1 cellular context compared by ENCODE assay signal in the genomic region with DNA sequence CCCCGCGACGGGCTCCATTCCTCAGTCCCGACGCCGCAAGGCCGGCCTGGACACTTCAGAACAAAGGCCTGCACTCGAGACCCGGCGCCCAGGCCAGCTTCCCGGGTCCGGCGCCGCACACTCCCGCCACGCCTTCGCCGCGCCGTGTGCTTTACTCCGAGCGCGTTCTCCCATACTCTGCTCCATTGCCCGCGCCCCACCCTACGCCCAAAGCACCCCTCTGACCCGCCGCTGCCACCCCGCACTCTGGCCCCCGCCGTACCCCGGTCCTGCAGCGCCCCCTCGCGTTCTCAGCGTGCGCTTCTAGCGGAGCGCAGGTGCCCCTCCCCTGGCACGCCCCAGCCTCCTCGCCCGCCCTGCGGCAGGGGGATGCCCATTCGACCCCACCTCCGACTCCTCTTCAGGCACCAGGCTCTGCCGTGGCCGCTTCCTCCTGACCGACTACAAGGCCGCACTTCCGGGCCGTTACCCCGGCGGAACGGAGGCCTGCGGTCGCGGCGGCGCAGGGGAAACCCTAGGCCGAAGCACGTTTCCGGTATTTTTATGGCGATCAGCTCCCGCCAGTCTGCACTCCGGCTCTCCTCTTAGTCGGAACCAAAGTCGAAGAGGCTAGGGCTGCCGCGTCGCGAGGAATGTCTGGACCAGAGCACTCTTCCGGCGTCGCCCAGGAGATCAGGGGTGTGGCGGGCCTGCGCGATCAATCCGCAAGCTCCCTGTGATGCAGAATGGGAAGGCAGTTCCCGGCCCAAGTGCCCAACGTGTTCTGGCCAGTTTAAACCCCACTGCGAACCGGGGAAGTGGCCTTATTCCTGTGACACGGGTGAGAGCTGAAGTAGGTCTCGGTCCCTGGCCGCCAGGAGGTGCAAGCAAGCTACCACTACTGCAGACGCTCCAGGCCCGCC.
A peak's percentile ranks its signal among the peaks of the same experiment; 100 is the strongest.
TF ChIP-seq lines count a peak whose summit lies in the region.

ZBTB45 (minus strand) TSS at position 456 of the 902 bp plus-strand sequence. CDS start 2,137 bp downstream, outside the sequence.

TF ChIP-seq in K562, 482 proteins besides CTCF, POLR2A, EP300 and RAD21 (continued from another document and continues in another):
- no peak for TF ChIP-seq ZNF277 (CRISPR knock-in tag; IDR thresholded peaks at IDR 0.05; ENCODE audit: borderline replicate concordance)
- no peak for TF ChIP-seq ZNF217 (CRISPR knock-in tag; IDR thresholded peaks at IDR 0.05)
- peak; percentile 94 for TF ChIP-seq ELF2 (CRISPR knock-in tag; IDR thresholded peaks at IDR 0.05)
- TF ChIP-seq EHMT2 (IDR thresholded peaks at IDR 0.05): no peak; the same call in 1 of the 2 replicates
- TF ChIP-seq FOXJ2 (tag; IDR thresholded peaks at IDR 0.05): peak; percentile 73; the same call in 1 of the 2 replicates
- no peak for TF ChIP-seq ZNF79 (CRISPR knock-in tag; IDR thresholded peaks at IDR 0.05; ENCODE audit: low read depth)
- no peak for TF ChIP-seq TCF15 (CRISPR knock-in tag; IDR thresholded peaks at IDR 0.05)
- TF ChIP-seq KDM1A (IDR thresholded peaks at IDR 0.05): peak in 1 of 2 experiments; percentile 38; a peak in 1 of 4 replicates
- no peak for TF ChIP-seq ATF3 (IDR thresholded peaks at IDR 0.05)
- TF ChIP-seq ATF3 (CRISPR knock-in tag; conservative IDR thresholded peaks at IDR 0.05): peak; percentile 49; the same call in 1 of the 2 replicates
- 0 out of 2 replicates have a peak, but pooled peaks have one; percentile 68 for TF ChIP-seq THRB (CRISPR knock-in tag; conservative IDR thresholded peaks at IDR 0.05)
- no peak for TF ChIP-seq FOXA1 (IDR thresholded peaks at IDR 0.05; ENCODE audit: borderline replicate concordance)
- peak; percentile 99 for TF ChIP-seq SMAD4 (CRISPR knock-in tag; conservative IDR thresholded peaks at IDR 0.05)
- peak; percentile 59; the same call in 1 of the 2 replicates for TF ChIP-seq NFRKB (IDR thresholded peaks at IDR 0.05; ENCODE audit: low read depth)
- peak; percentile 85 for TF ChIP-seq KLF13 (tag; IDR thresholded peaks at IDR 0.05; ENCODE audit: borderline replicate concordance, low read depth)
- 0 out of 2 replicates have a peak, but pooled peaks have one; percentile 14 for TF ChIP-seq JUNB (CRISPR knock-in tag; conservative IDR thresholded peaks at IDR 0.05)
- no peak for TF ChIP-seq ZNF324 (CRISPR knock-in tag; IDR thresholded peaks at IDR 0.05)
- no peak for TF ChIP-seq HSF4 (CRISPR knock-in tag; IDR thresholded peaks at IDR 0.05; ENCODE audit: borderline replicate concordance)
- TF ChIP-seq MBD1 (CRISPR knock-in tag; IDR thresholded peaks at IDR 0.05): no peak
- TF ChIP-seq, protein P1, sequence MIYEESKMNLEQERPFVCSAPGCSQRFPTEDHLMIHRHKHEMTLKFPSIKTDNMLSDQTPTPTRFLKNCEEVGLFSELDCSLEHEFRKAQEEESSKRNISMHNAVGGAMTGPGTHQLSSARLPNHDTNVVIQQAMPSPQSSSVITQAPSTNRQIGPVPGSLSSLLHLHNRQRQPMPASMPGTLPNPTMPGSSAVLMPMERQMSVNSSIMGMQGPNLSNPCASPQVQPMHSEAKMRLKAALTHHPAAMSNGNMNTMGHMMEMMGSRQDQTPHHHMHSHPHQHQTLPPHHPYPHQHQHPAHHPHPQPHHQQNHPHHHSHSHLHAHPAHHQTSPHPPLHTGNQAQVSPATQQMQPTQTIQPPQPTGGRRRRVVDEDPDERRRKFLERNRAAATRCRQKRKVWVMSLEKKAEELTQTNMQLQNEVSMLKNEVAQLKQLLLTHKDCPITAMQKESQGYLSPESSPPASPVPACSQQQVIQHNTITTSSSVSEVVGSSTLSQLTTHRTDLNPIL (CRISPR knock-in tag; IDR thresholded peaks at IDR 0.05): no peak
- TF ChIP-seq SETDB1 (IDR thresholded peaks at IDR 0.05; ENCODE audit: low read length): no peak
- no peak for TF ChIP-seq ZNF444 (CRISPR knock-in tag; IDR thresholded peaks at IDR 0.05)
- no peak for TF ChIP-seq ZNF668 (CRISPR knock-in tag; IDR thresholded peaks at IDR 0.05)
- TF ChIP-seq SNRNP70 (optimal IDR thresholded peaks at IDR 0.05; ENCODE audit: low read depth, low read length): no peak
- TF ChIP-seq SMARCE1 (IDR thresholded peaks at IDR 0.05): no peak
- no peak for TF ChIP-seq FOS (IDR thresholded peaks at IDR 0.05; ENCODE audit: extremely low read depth, insufficient read length)
- 0 out of 2 replicates have a peak, but pooled peaks have one; percentile 7 for TF ChIP-seq SMARCA4 (IDR thresholded peaks at IDR 0.05)
- no peak for TF ChIP-seq DACH1 (IDR thresholded peaks at IDR 0.05; ENCODE audit: partially characterized antibody)
- no peak for TF ChIP-seq MAFF (IDR thresholded peaks at IDR 0.05; ENCODE audit: low read length)
- TF ChIP-seq RBBP5 (IDR thresholded peaks at IDR 0.05; ENCODE audit: borderline replicate concordance, insufficient read depth, low read length, poor library complexity, severe bottlenecking): peak; percentile 65
- peak; percentile 100 for TF ChIP-seq GABPB1 (CRISPR knock-in tag; IDR thresholded peaks at IDR 0.05)
- TF ChIP-seq NFYB (IDR thresholded peaks at IDR 0.05; ENCODE audit: extremely low read depth, insufficient read length): no peak
- peak in 1 of 2 experiments; percentile 72; a peak in 2 of 3 replicates for TF ChIP-seq CBX3 (IDR thresholded peaks at IDR 0.05; ENCODE audit: borderline replicate concordance in 1 of 2, low read length in 2 of 2)
- no peak for TF ChIP-seq RBM25 (IDR thresholded peaks at IDR 0.05; ENCODE audit: low read depth, low read length, severe bottlenecking)
- TF ChIP-seq USF1 (CRISPR knock-in tag; IDR thresholded peaks at IDR 0.05): no peak
- TF ChIP-seq, protein P2, sequence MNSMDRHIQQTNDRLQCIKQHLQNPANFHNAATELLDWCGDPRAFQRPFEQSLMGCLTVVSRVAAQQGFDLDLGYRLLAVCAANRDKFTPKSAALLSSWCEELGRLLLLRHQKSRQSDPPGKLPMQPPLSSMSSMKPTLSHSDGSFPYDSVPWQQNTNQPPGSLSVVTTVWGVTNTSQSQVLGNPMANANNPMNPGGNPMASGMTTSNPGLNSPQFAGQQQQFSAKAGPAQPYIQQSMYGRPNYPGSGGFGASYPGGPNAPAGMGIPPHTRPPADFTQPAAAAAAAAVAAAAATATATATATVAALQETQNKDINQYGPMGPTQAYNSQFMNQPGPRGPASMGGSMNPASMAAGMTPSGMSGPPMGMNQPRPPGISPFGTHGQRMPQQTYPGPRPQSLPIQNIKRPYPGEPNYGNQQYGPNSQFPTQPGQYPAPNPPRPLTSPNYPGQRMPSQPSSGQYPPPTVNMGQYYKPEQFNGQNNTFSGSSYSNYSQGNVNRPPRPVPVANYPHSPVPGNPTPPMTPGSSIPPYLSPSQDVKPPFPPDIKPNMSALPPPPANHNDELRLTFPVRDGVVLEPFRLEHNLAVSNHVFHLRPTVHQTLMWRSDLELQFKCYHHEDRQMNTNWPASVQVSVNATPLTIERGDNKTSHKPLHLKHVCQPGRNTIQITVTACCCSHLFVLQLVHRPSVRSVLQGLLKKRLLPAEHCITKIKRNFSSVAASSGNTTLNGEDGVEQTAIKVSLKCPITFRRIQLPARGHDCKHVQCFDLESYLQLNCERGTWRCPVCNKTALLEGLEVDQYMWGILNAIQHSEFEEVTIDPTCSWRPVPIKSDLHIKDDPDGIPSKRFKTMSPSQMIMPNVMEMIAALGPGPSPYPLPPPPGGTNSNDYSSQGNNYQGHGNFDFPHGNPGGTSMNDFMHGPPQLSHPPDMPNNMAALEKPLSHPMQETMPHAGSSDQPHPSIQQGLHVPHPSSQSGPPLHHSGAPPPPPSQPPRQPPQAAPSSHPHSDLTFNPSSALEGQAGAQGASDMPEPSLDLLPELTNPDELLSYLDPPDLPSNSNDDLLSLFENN (IDR thresholded peaks at IDR 0.05; ENCODE audit: low read depth in 2 of 2, low read length in 2 of 2): peak in 1 of 2 experiments; percentile 56; a peak in 1 of 4 replicates
- TF ChIP-seq ZFP1 (CRISPR knock-in tag; IDR thresholded peaks at IDR 0.05): no peak
- peak; percentile 54 for TF ChIP-seq TCF3 (CRISPR knock-in tag; IDR thresholded peaks at IDR 0.05)
- TF ChIP-seq, protein P3, sequence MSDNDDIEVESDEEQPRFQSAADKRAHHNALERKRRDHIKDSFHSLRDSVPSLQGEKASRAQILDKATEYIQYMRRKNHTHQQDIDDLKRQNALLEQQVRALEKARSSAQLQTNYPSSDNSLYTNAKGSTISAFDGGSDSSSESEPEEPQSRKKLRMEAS (CRISPR knock-in tag; IDR thresholded peaks at IDR 0.05): peak; percentile 88
- TF ChIP-seq CHAMP1 (IDR thresholded peaks at IDR 0.05): peak; percentile 85
- TF ChIP-seq PHF20 (IDR thresholded peaks at IDR 0.05; ENCODE audit: partially characterized antibody): peak; percentile 97
- no peak for TF ChIP-seq KAT2B (IDR thresholded peaks at IDR 0.05; ENCODE audit: low read depth, low read length)
- peak; percentile 78; the same call in 1 of the 2 replicates for TF ChIP-seq E2F1 (CRISPR knock-in tag; IDR thresholded peaks at IDR 0.05)
- peak; percentile 52; the same call in 1 of the 2 replicates for TF ChIP-seq ZSCAN29 (IDR thresholded peaks at IDR 0.05)
- no peak for TF ChIP-seq GABPB2 (CRISPR knock-in tag; conservative IDR thresholded peaks at IDR 0.05)
